17 cellular contexts compared by ENCODE assay signal in genomic region chr2:71603311-71603794, GRCh38.
A peak's percentile ranks its signal among the peaks of the same experiment; 100 is the strongest.
DNase-seq lines count a peak whose midpoint lies in the region; ATAC-seq, FAIRE-seq and TF ChIP-seq lines count a peak whose summit lies in the region.
"Had no signal": no experiment of that assay in that cellular context is flagged by ENCODE, and none has a peak within 500 bp of the region (broad histone marks: within the 10 kb centered on the region; RNA-seq: fewer than 3 reads in every experiment).

No MANE protein-coding gene starts in this region.

- peaks cover 0 to 26% (median 6%) of the 10 kb centered on the region in 11 experiments; a peak in 12 of 22 replicates for H3K27me3 ChIP-seq in BLaER1 treated with 17β-estradiol and CSF1 and Interleukin-3, amounts not matched to agents 10 nM and 100 nM
- no peaks in the 10 kb centered on the region for H3K27me3 ChIP-seq in neutrophil
- no peaks in the 10 kb centered on the region for H3K27me3 ChIP-seq in trophoblast cell (ENCODE audit: insufficient read depth, low read length)
- H3K27me3 ChIP-seq: pancreas had no signal

- no peaks in the 10 kb centered on the region for H3K9me3 ChIP-seq in BLaER1 treated with 17β-estradiol and CSF1 and Interleukin-3, amounts not matched to agents 10 nM and 100 nM (replicated peaks in 1 of 11)
- H3K9me3 ChIP-seq in neutrophil = no peaks in the 10 kb centered on the region
- no peaks in the 10 kb centered on the region for H3K9me3 ChIP-seq in trophoblast cell (ENCODE audit: insufficient read depth, low read depth, low read length)
- H3K9me3 ChIP-seq: pancreas had no signal

- H3K4me2 ChIP-seq in BLaER1 treated with 17β-estradiol and CSF1 and Interleukin-3, amounts not matched to agents 10 nM and 100 nM = peak overlapping the region; percentile 55 to 95 (median 80)
- no peak overlapping the region for H3K4me2 ChIP-seq in trophoblast cell (ENCODE audit: low read length)

- no peak overlapping the region for H3K18ac ChIP-seq in trophoblast cell (ENCODE audit: low read length)

- H4K91ac ChIP-seq in trophoblast cell (ENCODE audit: low read depth, low read length) = no peak overlapping the region

- no peaks in the 10 kb centered on the region for H3K9me3 Mint-ChIP-seq in T-helper 1 cell treated with Interleukin-12 subunit alpha and Interleukin-12 subunit beta and Interleukin-4 antibody, amounts not matched to agents 30 μg/mL and 1 μg/mL, for 36 hours
- H3K9me3 Mint-ChIP-seq in glutamatergic neuron (ENCODE audit: unreplicated experiment) = peaks cover 11% of the 10 kb centered on the region
- H3K9me3 Mint-ChIP-seq: HFFc6 had no signal

- H3K9ac ChIP-seq in BLaER1 treated with 17β-estradiol and CSF1 and Interleukin-3, amounts not matched to agents 10 nM and 100 nM = peak overlapping the region in 1 of 11 experiments; percentile 1; a peak in 1 of 22 replicates
- no peak overlapping the region for H3K9ac ChIP-seq in trophoblast cell (ENCODE audit: low read length)

- peaks cover 0 to 45% (median 27%) of the 10 kb centered on the region in 11 experiments; a peak in 16 of 22 replicates for H4K20me1 ChIP-seq in BLaER1 treated with 17β-estradiol and CSF1 and Interleukin-3, amounts not matched to agents 10 nM and 100 nM

- H2AK5ac ChIP-seq in trophoblast cell (ENCODE audit: low read length) = no peak overlapping the region

- DNase-seq in glutamatergic neuron = peak; percentile 11
- no peak for DNase-seq in GM12891 (ENCODE audit: insufficient read length, low spot score)
- no peak for DNase-seq in trophoblast cell
- no peak for DNase-seq in iPS-NIHi7 (ENCODE audit: extremely low spot score)
- DNase-seq: activated T-cell treated with anti-CD3 and anti-CD28 coated beads for 4 hours; HFFc6; NCI-H1417; NCI-H446 treated with DMSO at 0.1 percent for 48 hours; stimulated activated CD4-positive, alpha-beta T cell treated with anti-CD3 and anti-CD28 coated beads, Interleukin-4, amount 100 ng/mL, for 1 hour; stimulated activated naive CD4-positive, alpha-beta T cell treated with Interleukin-2 at 50 U/mL for 16 hours had no signal

- H3K79me2 ChIP-seq in trophoblast cell (ENCODE audit: control insufficient read depth, insufficient read depth, low read length, poor library complexity) = no peaks in the 10 kb centered on the region

- no peak overlapping the region for H3K4ac ChIP-seq in trophoblast cell (ENCODE audit: low read depth, low read length)

- peak overlapping the region; percentile 62 for H3K27ac Mint-ChIP-seq in T-helper 1 cell treated with Interleukin-12 subunit alpha and Interleukin-12 subunit beta and Interleukin-4 antibody, amounts not matched to agents 30 μg/mL and 1 μg/mL, for 36 hours
- no peak overlapping the region for H3K27ac Mint-ChIP-seq in glutamatergic neuron (ENCODE audit: unreplicated experiment)
- H3K27ac Mint-ChIP-seq: HFFc6 had no signal

- H3K4me1 ChIP-seq in BLaER1 treated with 17β-estradiol and CSF1 and Interleukin-3, amounts not matched to agents 10 nM and 100 nM = peaks cover 42 to 84% (median 75%) of the 10 kb centered on the region in 10 experiments
- H3K4me1 ChIP-seq in neutrophil (ENCODE audit: control insufficient read depth in 1 of 2, insufficient read depth in 1 of 2, low read depth in 1 of 2, low read length in 1 of 2) (peaks cover 27 to 28% of the 10 kb centered on the region in 2 experiments), trophoblast cell (ENCODE audit: control insufficient read depth in 1 of 2, insufficient read depth in 2 of 2, low read length in 2 of 2) (no peaks in the 10 kb centered on the region)
- H3K4me1 ChIP-seq: pancreas had no signal

- H2BK5ac ChIP-seq in trophoblast cell (ENCODE audit: low read depth, low read length, poor library complexity) = no peak overlapping the region

- H3K14ac ChIP-seq in trophoblast cell (ENCODE audit: low read length) = no peak overlapping the region

- no peak overlapping the region for H3K4me3 ChIP-seq in BLaER1 treated with 17β-estradiol and CSF1 and Interleukin-3, amounts not matched to agents 10 nM and 100 nM
- H3K4me3 ChIP-seq in neutrophil (ENCODE audit: low read depth in 1 of 2, low read length in 1 of 2) = no peak overlapping the region
- H3K4me3 ChIP-seq in trophoblast cell (ENCODE audit: low read depth, low read length) = no peak overlapping the region
- H3K4me3 ChIP-seq: pancreas had no signal

- no peak overlapping the region for H3K27ac ChIP-seq in BLaER1 treated with 17β-estradiol and CSF1 and Interleukin-3, amounts not matched to agents 10 nM and 100 nM
- peak overlapping the region; percentile 35 for H3K27ac ChIP-seq in neutrophil
- no peak overlapping the region for H3K27ac ChIP-seq in trophoblast cell (ENCODE audit: low read depth, low read length)
- H3K27ac ChIP-seq: pancreas, RWPE1, VCaP had no signal

- no peak overlapping the region for H2BK12ac ChIP-seq in trophoblast cell (ENCODE audit: low read length)

- no peaks in the 10 kb centered on the region for H3K79me1 ChIP-seq in trophoblast cell (ENCODE audit: low read length)

- no peak overlapping the region for H2AFZ ChIP-seq in trophoblast cell (ENCODE audit: insufficient read depth, low read length, poor library complexity)

- no CpG with 5 or more reads among the region's 13 CpGs for WGBS in trophoblast cell (ENCODE audit: extremely low coverage, insufficient coverage, insufficient read length)

- peak overlapping the region; percentile 50 for H3K4me3 Mint-ChIP-seq in T-helper 1 cell treated with Interleukin-12 subunit alpha and Interleukin-12 subunit beta and Interleukin-4 antibody, amounts not matched to agents 30 μg/mL and 1 μg/mL, for 36 hours
- H3K4me3 Mint-ChIP-seq in glutamatergic neuron (ENCODE audit: unreplicated experiment) = no peak overlapping the region
- H3K4me3 Mint-ChIP-seq: HFFc6 had no signal

- H3K36me3 ChIP-seq in BLaER1 treated with 17β-estradiol and CSF1 and Interleukin-3, amounts not matched to agents 10 nM and 100 nM = peaks cover 0 to 27% (median 0%) of the 10 kb centered on the region in 11 experiments; a peak in 2 of 22 replicates
- H3K36me3 ChIP-seq in neutrophil (peaks cover 100% of the 10 kb centered on the region), trophoblast cell (ENCODE audit: control insufficient read depth in 1 of 2, insufficient read depth in 2 of 2, low read length in 2 of 2) (peaks cover 8 to 12% of the 10 kb centered on the region in 2 experiments)
- H3K36me3 ChIP-seq: pancreas had no signal

- peaks cover 18% of the 10 kb centered on the region for H3K4me1 Mint-ChIP-seq in T-helper 1 cell treated with Interleukin-12 subunit alpha and Interleukin-12 subunit beta and Interleukin-4 antibody, amounts not matched to agents 30 μg/mL and 1 μg/mL, for 36 hours (ENCODE audit: low read depth)
- peaks cover 23% of the 10 kb centered on the region for H3K4me1 Mint-ChIP-seq in glutamatergic neuron (ENCODE audit: low read depth, unreplicated experiment)

- TF ChIP-seq POLR2A in GM12891 (IDR thresholded peaks at IDR 0.05; ENCODE audit: low read depth, low read length) = no peak

- H3K36me3 Mint-ChIP-seq in T-helper 1 cell treated with Interleukin-12 subunit alpha and Interleukin-12 subunit beta and Interleukin-4 antibody, amounts not matched to agents 30 μg/mL and 1 μg/mL, for 36 hours (ENCODE audit: low read depth) = no peaks in the 10 kb centered on the region
- H3K36me3 Mint-ChIP-seq in glutamatergic neuron (ENCODE audit: unreplicated experiment) = peaks cover 6% of the 10 kb centered on the region

- H4K8ac ChIP-seq in trophoblast cell (ENCODE audit: low read depth, low read length) = no peak overlapping the region

- no peak overlapping the region for H2BK120ac ChIP-seq in trophoblast cell (ENCODE audit: insufficient read depth, low read length, poor library complexity)

- peaks cover 16% of the 10 kb centered on the region for H3K27me3 Mint-ChIP-seq in T-helper 1 cell treated with Interleukin-12 subunit alpha and Interleukin-12 subunit beta and Interleukin-4 antibody, amounts not matched to agents 30 μg/mL and 1 μg/mL, for 36 hours (ENCODE audit: low read depth)
- H3K27me3 Mint-ChIP-seq in glutamatergic neuron (ENCODE audit: unreplicated experiment) = peaks cover 4% of the 10 kb centered on the region

- FAIRE-seq in GM12891 (lab: Jason Lieb, UNC) = no peak
- FAIRE-seq: pancreas had no signal

- H3K23ac ChIP-seq in trophoblast cell (ENCODE audit: low read length) = no peak overlapping the region

- ATAC-seq in HG02970 (IDR thresholded peaks at IDR 0.05; ENCODE audit: low FRiP score, unreplicated experiment) = no peak

- TF ChIP-seq CTCF in glutamatergic neuron (IDR thresholded peaks at IDR 0.05; ENCODE audit: partially characterized antibody, unreplicated experiment) (no peak), neutrophil (IDR thresholded peaks at IDR 0.05) (no peak)

- no peak overlapping the region for H4K12ac ChIP-seq in trophoblast cell (ENCODE audit: low read depth, low read length)

TF ChIP-seq in GM12891, 5 proteins besides CTCF, POLR2A, EP300 and RAD21:
- TF ChIP-seq POU2F2 (IDR thresholded peaks at IDR 0.05; ENCODE audit: low read depth, low read length) = no peak
- no peak for TF ChIP-seq TAF1 (IDR thresholded peaks at IDR 0.05; ENCODE audit: low read depth, low read length)
- no peak for TF ChIP-seq POLR2AphosphoS5 (IDR thresholded peaks at IDR 0.05; ENCODE audit: low read depth, low read length)
